Comparison of ENCODE assay signal across 11 cellular contexts in the genomic region with DNA sequence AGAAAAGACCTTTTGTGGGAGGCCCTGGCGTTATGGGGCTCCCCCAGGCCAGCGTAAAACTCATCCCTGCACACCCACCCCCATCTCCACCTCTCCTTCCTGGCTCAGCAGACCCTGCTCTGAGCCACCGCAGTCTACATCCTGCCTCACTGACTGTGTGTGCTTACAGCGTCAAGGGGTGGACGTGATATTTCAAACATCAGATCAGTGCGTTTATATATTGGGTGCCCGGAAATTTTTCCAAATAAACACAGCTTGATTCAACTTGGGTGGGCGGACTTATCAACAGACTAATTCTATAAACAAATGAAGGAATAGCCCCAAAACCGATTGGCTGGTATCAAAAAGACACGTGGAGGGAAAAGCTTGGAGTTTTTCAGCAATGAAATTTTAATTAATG. TPM values are rescaled to one million over a fixed set of nuclear protein-coding genes. Genes with fewer than 3 reads are reported as not detected.
DNase-seq lines count a peak whose midpoint lies in the region; ATAC-seq, FAIRE-seq and TF ChIP-seq lines count a peak whose summit lies in the region.
"Had no signal": no experiment of that assay in that cellular context is flagged by ENCODE, and none has a peak within 500 bp of the region (broad histone marks: within the 10 kb centered on the region; RNA-seq: fewer than 3 reads in every experiment).

No MANE protein-coding gene starts in this region.

- peaks cover 12% of the 10 kb centered on the region for H3K4me1 Mint-ChIP-seq in activated T-cell treated with anti-CD3 and anti-CD28 coated beads, Interleukin-2, amount 50 U/mL, for 24 hours (ENCODE audit: low read depth)

- ATAC-seq in heart right ventricle (peak in 2 of 8 donors; percentile 31 to 38), aorta (ENCODE audit: low FRiP score) (peak; percentile 43), GM19467 (IDR thresholded peaks at IDR 0.05; ENCODE audit: unreplicated experiment) (no peak)

- no peaks in the 10 kb centered on the region for H4K20me1 ChIP-seq in endothelial cell of umbilical vein (replicated peaks; ENCODE audit: control insufficient read depth, extremely low read depth, insufficient read depth, low read length)

- BruUV-seq in endothelial cell of umbilical vein (replicated peaks; lab: Mats Ljungman, UMichigan) = no TSS peak

- H3K36me3 Mint-ChIP-seq in activated T-cell treated with anti-CD3 and anti-CD28 coated beads, Interleukin-2, amount 50 U/mL, for 24 hours (ENCODE audit: low read depth) = no peaks in the 10 kb centered on the region

- intact Hi-C loops in heart right ventricle (cut with DNase I) = loop anchor here in 8 of 10 donors (5.0 to 10.0 kb wide), 9 partner anchors 34 to 484 kb away; no protein-coding TSS in a partner anchor
- intact Hi-C loops in cardiac septum (cut with DNase I) = loop anchor here (5.0 to 10.0 kb wide), 3 partner anchors 89 to 257 kb away; no protein-coding TSS in a partner anchor
- intact Hi-C loops in endothelial cell of umbilical vein (cut with micrococcal nuclease) = no loop called here
- intact Hi-C loops in aorta (cut with DNase I) = loop anchor here (5.0 to 10.0 kb wide), 8 partner anchors 34 to 549 kb away; no protein-coding TSS in a partner anchor

- H3K27ac Mint-ChIP-seq in activated T-cell treated with anti-CD3 and anti-CD28 coated beads, Interleukin-2, amount 50 U/mL, for 24 hours = no peak overlapping the region

- H3K4me3 Mint-ChIP-seq in activated T-cell treated with anti-CD3 and anti-CD28 coated beads, Interleukin-2, amount 50 U/mL, for 24 hours = no peak overlapping the region

- FAIRE-seq in endothelial cell of umbilical vein (lab: Jason Lieb, UNC) = no peak
- FAIRE-seq: G401.6 had no signal

- H2AFZ ChIP-seq in endothelial cell of umbilical vein (ENCODE audit: low read depth, low read length) = no peak overlapping the region

- CTCF ChIA-PET in endothelial cell of umbilical vein (lab: Charles Lee) = interaction anchor here (0.7 to 1.7 kb wide), 6 partner anchors 13 to 485 kb away, joined by 3 to 6 read pairs (median 3); no protein-coding TSS in a partner anchor

- peak overlapping the region; percentile 56 to 85 (median 74) for H3K27ac ChIP-seq in heart right ventricle
- peak overlapping the region; percentile 82 for H3K27ac ChIP-seq in endothelial cell of umbilical vein (ENCODE audit: insufficient read depth, low read depth, low read length)
- H3K27ac ChIP-seq in mucosa of rectum (ENCODE audit: low read depth in 2 of 2, low read length in 2 of 2) = peak overlapping the region; percentile 48 to 68
- peak overlapping the region; percentile 97 to 98 for H3K27ac ChIP-seq in aorta (ENCODE audit: low read depth in 1 of 2, low read length in 2 of 2)

- no peak overlapping the region for H3K9ac ChIP-seq in endothelial cell of umbilical vein (replicated peaks; ENCODE audit: extremely low read depth, insufficient read depth, low read length)
- H3K9ac ChIP-seq in mucosa of rectum (ENCODE audit: low read depth in 1 of 2, low read length in 2 of 2) = no peak overlapping the region

- POLR2A ChIA-PET in endothelial cell of umbilical vein (lab: Charles Lee) = no interaction called here

- H3K27me3 ChIP-seq in heart right ventricle (peaks cover 7 to 94% (median 83%) of the 10 kb centered on the region in 7 donors), endothelial cell of umbilical vein (ENCODE audit: control insufficient read depth in 2 of 2, insufficient read depth in 2 of 2, low read length in 2 of 2) (no peaks in the 10 kb centered on the region), mucosa of rectum (ENCODE audit: control insufficient read depth in 2 of 2, insufficient read depth in 2 of 2, low read length in 2 of 2) (peaks cover 38 to 44% of the 10 kb centered on the region in 2 donors), aorta (ENCODE audit: control insufficient read depth in 1 of 2, insufficient read depth in 2 of 2, low read length in 1 of 2) (no peaks in the 10 kb centered on the region)

- dilution Hi-C loops in endothelial cell of umbilical vein (cut with MboI; ENCODE audit: extremely low pct_ligation_motif_present, low sequenced_read_pairs) = no loop called here

- TF ChIP-seq POLR2A in endothelial cell of umbilical vein (IDR thresholded peaks at IDR 0.05; ENCODE audit: low read depth, low read length) = no peak

- no peaks in the 10 kb centered on the region for H3K9me1 ChIP-seq in endothelial cell of umbilical vein (replicated peaks; ENCODE audit: control insufficient read depth, extremely low read depth, insufficient read depth, low read length)

- DNase-seq in heart right ventricle = no peak
- DNase-seq in cardiac septum (ENCODE audit: low spot score) = no peak
- DNase-seq in endothelial cell of umbilical vein (ENCODE audit: low read depth, low spot score) = peak; percentile 43
- no peak for DNase-seq in aorta
- no peak for DNase-seq in COLO829 (ENCODE audit: low spot score)
- no peak for DNase-seq in activated T-cell treated with anti-CD3 and anti-CD28 coated beads, Interleukin-2, amount 50 U/mL, for 24 hours
- DNase-seq: activated naive CD4-positive, alpha-beta T cell treated with Interleukin-2 at 50 U/mL for 16 hours had no signal

- peak overlapping the region; percentile 84 for H3K4me2 ChIP-seq in endothelial cell of umbilical vein (ENCODE audit: insufficient read depth, low read length)

- H3K27me3 Mint-ChIP-seq in activated T-cell treated with anti-CD3 and anti-CD28 coated beads, Interleukin-2, amount 50 U/mL, for 24 hours = peaks cover 89% of the 10 kb centered on the region

- H3K9me3 Mint-ChIP-seq in activated T-cell treated with anti-CD3 and anti-CD28 coated beads, Interleukin-2, amount 50 U/mL, for 24 hours = no peaks in the 10 kb centered on the region

- TF ChIP-seq CTCF in heart right ventricle (IDR thresholded peaks at IDR 0.05) (no peak), endothelial cell of umbilical vein (IDR thresholded peaks at IDR 0.05; ENCODE audit: extremely low read depth in 1 of 2, insufficient read depth in 1 of 2, low read depth in 1 of 2, low read length in 2 of 2) (no peak)

- no peaks in the 10 kb centered on the region for H3K36me3 ChIP-seq in heart right ventricle
- peaks cover 0 to 5% of the 10 kb centered on the region in 2 experiments for H3K36me3 ChIP-seq in endothelial cell of umbilical vein (ENCODE audit: control insufficient read depth in 2 of 2, extremely low read depth in 1 of 2, insufficient read depth in 2 of 2, low read length in 2 of 2)
- H3K36me3 ChIP-seq in mucosa of rectum (ENCODE audit: control insufficient read depth in 2 of 2, insufficient read depth in 2 of 2, low read length in 2 of 2) = no peaks in the 10 kb centered on the region
- no peaks in the 10 kb centered on the region for H3K36me3 ChIP-seq in aorta (ENCODE audit: control insufficient read depth in 1 of 2, insufficient read depth in 2 of 2, low read length in 1 of 2)

- H3K79me2 ChIP-seq in endothelial cell of umbilical vein (ENCODE audit: control insufficient read depth, insufficient read depth, low read length) = peaks cover 45% of the 10 kb centered on the region

- H3K9me3 ChIP-seq in heart right ventricle (no peaks in the 10 kb centered on the region), endothelial cell of umbilical vein (replicated peaks; ENCODE audit: control insufficient read depth, insufficient read depth, low read length) (no peaks in the 10 kb centered on the region), mucosa of rectum (ENCODE audit: control insufficient read depth in 2 of 2, low read length in 2 of 2) (no peaks in the 10 kb centered on the region), aorta (ENCODE audit: control insufficient read depth, low read length) (no peaks in the 10 kb centered on the region)

- 51 to 54% methylated on average over 10 of the region's 10 CpGs for WGBS in heart right ventricle, 2 donors
- 1 to 6% methylated on average over 10 of the region's 10 CpGs for WGBS in aorta, 2 donors

- H3K4me1 ChIP-seq in heart right ventricle = peaks cover 0 to 73% (median 16%) of the 10 kb centered on the region in 9 donors
- H3K4me1 ChIP-seq in endothelial cell of umbilical vein (ENCODE audit: control insufficient read depth, extremely low read depth, insufficient read depth, low read length) = peaks cover 36% of the 10 kb centered on the region
- H3K4me1 ChIP-seq in mucosa of rectum (ENCODE audit: control insufficient read depth in 2 of 2, insufficient read depth in 2 of 2, low read length in 2 of 2) = peaks cover 0 to 4% of the 10 kb centered on the region in 2 donors
- H3K4me1 ChIP-seq in aorta (ENCODE audit: control insufficient read depth in 1 of 2, insufficient read depth in 2 of 2, low read length in 2 of 2) = no peaks in the 10 kb centered on the region

- H3K4me3 ChIP-seq in heart right ventricle = peak overlapping the region in 6 of 10 donors; percentile 19 to 47 (median 34)
- no peak overlapping the region for H3K4me3 ChIP-seq in endothelial cell of umbilical vein (replicated peaks in 1 of 3; ENCODE audit: insufficient read depth in 1 of 3, low read depth in 1 of 3, low read length in 3 of 3)
- H3K4me3 ChIP-seq in mucosa of rectum (ENCODE audit: low read length in 2 of 2) = no peak overlapping the region
- H3K4me3 ChIP-seq in aorta (ENCODE audit: low read length in 2 of 2) = no peak overlapping the region

RNA-seq across cellular contexts. Expression of gene FOXL1, which starts 0.3 kb away (rescaled TPM):
- total RNA-seq in heart right ventricle (1 to 10 TPM in 3 of 10 donors, under 1 TPM in 7; 0.40 to 1.9 (median 0.84) TPM), cardiac septum (1.2 TPM), endothelial cell of umbilical vein (3.8 and 4.2 TPM in 2 replicates), aorta (10 to 100 TPM; 23.8 to 34.4 TPM)
- polyA plus RNA-seq in heart right ventricle (under 1 TPM; 0.78 to 0.95 TPM), endothelial cell of umbilical vein (2.8 and 3.2 TPM in 2 replicates), aorta (10 to 100 TPM in 1 of 2 donors, 1 to 10 TPM in 1; 4.3 to 11.9 TPM)
- polyA plus RNA-seq in endothelial cell of umbilical vein (2011; cell fraction: cytosol; rRNA removed) = 1.0 and 1.5 TPM in 2 replicates
- polyA plus RNA-seq in endothelial cell of umbilical vein (2011; cell fraction: nucleus; rRNA removed) = 1.8 and 3.0 TPM in 2 replicates
- polyA plus RNA-seq in endothelial cell of umbilical vein (2012) = 1.1 and 1.4 TPM in 2 replicates
- polyA minus RNA-seq in endothelial cell of umbilical vein = 0.78 and 0.98 TPM in 2 replicates
- polyA minus RNA-seq in endothelial cell of umbilical vein (2011; cell fraction: cytosol; rRNA and poly(A)+ RNA removed) = 2.5 TPM
- 1.9 and 4.6 TPM in 2 replicates for polyA minus RNA-seq in endothelial cell of umbilical vein (2011; cell fraction: nucleus; rRNA and poly(A)+ RNA removed)
- total RNA-seq: SK-MEL-5 had no signal

RNA-seq across cellular contexts. Expression of gene FOXC2, which starts 11.4 kb away (rescaled TPM):
- total RNA-seq in heart right ventricle (1 to 10 TPM in 8 of 10 donors, under 1 TPM in 2; 0.66 to 2.2 (median 1.9) TPM), cardiac septum (2.6 TPM), endothelial cell of umbilical vein (44.0 and 47.0 TPM in 2 replicates), aorta (10 to 100 TPM; 29.0 to 45.4 TPM)
- polyA plus RNA-seq in heart right ventricle (1 to 10 TPM; 1.2 to 1.3 TPM), endothelial cell of umbilical vein (7.2 and 7.7 TPM in 2 replicates), aorta (10 to 100 TPM in 1 of 2 donors, 1 to 10 TPM in 1; 8.6 to 22.8 TPM)
- 7.2 and 7.9 TPM in 2 replicates for polyA plus RNA-seq in endothelial cell of umbilical vein (2011; cell fraction: cytosol; rRNA removed)
- polyA plus RNA-seq in endothelial cell of umbilical vein (2011; cell fraction: nucleus; rRNA removed) = 8.5 and 9.7 TPM in 2 replicates
- polyA plus RNA-seq in endothelial cell of umbilical vein (2012) = 54.1 and 60.0 TPM in 2 replicates
- polyA minus RNA-seq in endothelial cell of umbilical vein = 3.8 and 6.0 TPM in 2 replicates
- polyA minus RNA-seq in endothelial cell of umbilical vein (2011; cell fraction: cytosol; rRNA and poly(A)+ RNA removed) = 3.3 TPM
- 9.2 and 14.3 TPM in 2 replicates for polyA minus RNA-seq in endothelial cell of umbilical vein (2011; cell fraction: nucleus; rRNA and poly(A)+ RNA removed)
- total RNA-seq: SK-MEL-5 had no signal

RNA-seq across cellular contexts. Expression of gene MTHFSD, which starts 23.0 kb away (rescaled TPM):
- total RNA-seq in heart right ventricle = 10 to 100 TPM in 8 of 10 donors, 1 to 10 TPM in 2; 8.9 to 13.1 (median 11.4) TPM
- 10 to 100 TPM in 1 of 2 donors, 1 to 10 TPM in 1; 5.1 to 11.3 TPM for polyA plus RNA-seq in heart right ventricle
- 12.2 TPM for total RNA-seq in cardiac septum
- 21.1 and 23.2 TPM in 2 replicates for total RNA-seq in endothelial cell of umbilical vein
- 16.7 and 17.8 TPM in 2 replicates for polyA plus RNA-seq in endothelial cell of umbilical vein
- 6.9 and 9.6 TPM in 2 replicates for polyA plus RNA-seq in endothelial cell of umbilical vein (2011; cell fraction: cytosol; rRNA removed)
- polyA plus RNA-seq in endothelial cell of umbilical vein (2011; cell fraction: nucleus; rRNA removed) = 67.5 and 76.2 TPM in 2 replicates
- 17.6 and 21.9 TPM in 2 replicates for polyA plus RNA-seq in endothelial cell of umbilical vein (2012)
- polyA minus RNA-seq in endothelial cell of umbilical vein = 20.2 and 21.4 TPM in 2 replicates
- polyA minus RNA-seq in endothelial cell of umbilical vein (2011; cell fraction: cytosol; rRNA and poly(A)+ RNA removed) = 7.2 TPM
- 27.4 and 36.6 TPM in 2 replicates for polyA minus RNA-seq in endothelial cell of umbilical vein (2011; cell fraction: nucleus; rRNA and poly(A)+ RNA removed)
- 10 to 100 TPM; 14.0 to 23.1 TPM for total RNA-seq in aorta
- polyA plus RNA-seq in aorta = 10 to 100 TPM in 1 of 2 donors, 1 to 10 TPM in 1; 2.3 to 13.2 TPM

Comparison
In these comparisons a context has a peak if more than half of its experiments do, and no peak if none do; other contexts are left out.
1. H3K4me3 ChIP-seq: peak in heart right ventricle (6 of 10); none in endothelial cell of umbilical vein (0 of 3), mucosa of rectum (0 of 2) and aorta (0 of 2).
2. Peak in every context shown above with its lines, with median percentiles within 50 percentile points of each other: H3K27ac ChIP-seq.